In the genomic region with DNA sequence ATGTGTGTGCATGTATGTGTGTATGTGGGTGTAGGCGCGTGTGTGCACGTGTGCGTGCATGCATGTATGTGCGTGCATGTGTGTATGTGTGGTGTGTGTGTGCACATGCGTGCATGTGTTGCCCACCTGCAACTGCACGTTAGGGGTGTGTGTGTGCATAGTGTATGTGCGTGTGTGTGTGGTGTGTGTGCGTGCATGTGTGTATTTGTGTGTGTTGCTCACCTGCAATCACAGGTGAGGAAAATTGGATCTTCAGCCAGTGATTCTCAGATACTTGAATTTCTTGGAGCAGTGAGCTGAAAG, we compare ENCODE assay signal across 11 cellular contexts. TPM values are rescaled to one million over a fixed set of nuclear protein-coding genes. Genes with fewer than 3 reads are reported as not detected.
"Had no signal": no experiment of that assay in that cellular context is flagged by ENCODE, and none has a peak within 500 bp of the region (broad histone marks: within the 10 kb centered on the region; RNA-seq: fewer than 3 reads in every experiment).

No MANE protein-coding gene starts in this region.

- H3K4me3 ChIP-seq: ascending aorta, smooth muscle cell, tibial artery had no signal

- H3K27me3 Mint-ChIP-seq: memory B cell had no signal

- H3K9me3 ChIP-seq: ascending aorta, tibial artery had no signal

- H3K4me3 Mint-ChIP-seq: activated naive CD8-positive, alpha-beta T cell treated with anti-CD3 and anti-CD28 coated beads, Interleukin-2, amount 50 U/mL, for 24 hours; activated T-cell treated with anti-CD3 and anti-CD28 coated beads, Interleukin-2, amount 50 U/mL, for 72 hours; memory B cell; stimulated activated effector memory CD8-positive, alpha-beta T cell treated with anti-CD3 and anti-CD28 coated beads, Interleukin-12 subunit alpha, Interleukin-12 subunit beta, amount 100 ng/mL, for 72 hours; T-helper 17 cell had no signal

- H3K4me1 ChIP-seq: ascending aorta, parathyroid adenoma had no signal

- H3K9ac ChIP-seq: parathyroid adenoma had no signal

- DNase-seq: activated CD4-positive, CD25-positive, alpha-beta regulatory T cell; activated naive CD8-positive, alpha-beta T cell treated with anti-CD3 and anti-CD28 coated beads, Interleukin-2, amount 50 U/mL, for 24 hours; activated T-cell treated with anti-CD3 and anti-CD28 coated beads, Interleukin-2, amount 50 U/mL, for 72 hours; T-helper 17 cell; tibial artery had no signal

- H3K36me3 ChIP-seq: ascending aorta, tibial artery had no signal

- ATAC-seq: activated naive CD8-positive, alpha-beta T cell treated with anti-CD3 and anti-CD28 coated beads, Interleukin-2, amount 50 U/mL, for 24 hours had no signal

- H3K9me3 Mint-ChIP-seq: activated naive CD8-positive, alpha-beta T cell treated with anti-CD3 and anti-CD28 coated beads, Interleukin-2, amount 50 U/mL, for 24 hours; activated T-cell treated with anti-CD3 and anti-CD28 coated beads, Interleukin-2, amount 50 U/mL, for 72 hours; memory B cell; stimulated activated effector memory CD8-positive, alpha-beta T cell treated with anti-CD3 and anti-CD28 coated beads, Interleukin-12 subunit alpha, Interleukin-12 subunit beta, amount 100 ng/mL, for 72 hours had no signal

- H3K79me2 ChIP-seq: parathyroid adenoma had no signal

- H3K27ac ChIP-seq: ascending aorta, parathyroid adenoma, tibial artery had no signal

- H3K4me1 Mint-ChIP-seq: activated naive CD8-positive, alpha-beta T cell treated with anti-CD3 and anti-CD28 coated beads, Interleukin-2, amount 50 U/mL, for 24 hours; T-helper 17 cell had no signal

- H3K27me3 ChIP-seq: ascending aorta had no signal

- H2AFZ ChIP-seq: parathyroid adenoma had no signal

- H3K27ac Mint-ChIP-seq: activated naive CD8-positive, alpha-beta T cell treated with anti-CD3 and anti-CD28 coated beads, Interleukin-2, amount 50 U/mL, for 24 hours; activated T-cell treated with anti-CD3 and anti-CD28 coated beads, Interleukin-2, amount 50 U/mL, for 72 hours; memory B cell; stimulated activated effector memory CD8-positive, alpha-beta T cell treated with anti-CD3 and anti-CD28 coated beads, Interleukin-12 subunit alpha, Interleukin-12 subunit beta, amount 100 ng/mL, for 72 hours; T-helper 17 cell had no signal

RNA-seq across cellular contexts. Expression of a gene that starts 54.3 kb away (rescaled TPM):
- total RNA-seq: activated T-cell treated with anti-CD3 and anti-CD28 coated beads, Interleukin-2, amount 50 U/mL, for 72 hours had no signal
- polyA plus RNA-seq: neural cell had no signal
